In genomic region chrY:14246921-14247320, GRCh38 we compare ENCODE assay signal across 14 cellular contexts.
"Had no signal": no experiment of that assay in that cellular context is flagged by ENCODE, and none has a peak within 500 bp of the region (broad histone marks: within the 10 kb centered on the region; RNA-seq: fewer than 3 reads in every experiment).

No MANE protein-coding gene starts in this region.

- H3K9me3 ChIP-seq: ascending aorta, gastrocnemius medialis, sigmoid colon, spleen had no signal

- H3K27me3 ChIP-seq: ascending aorta, gastrocnemius medialis, sigmoid colon, spleen had no signal

- H3K27ac ChIP-seq: ascending aorta, gastrocnemius medialis, sigmoid colon, spleen had no signal

- H3K4me3 ChIP-seq: ascending aorta, gastrocnemius medialis, sigmoid colon, spleen had no signal

- DNase-seq: activated CD4-positive, alpha-beta memory T cell treated with anti-CD3 and anti-CD28 coated beads for 36 hours; activated CD4-positive, alpha-beta T cell treated with anti-CD3 and anti-CD28 coated beads for 36 hours; activated CD8-positive, alpha-beta memory T cell treated with anti-CD3 and anti-CD28 coated beads, Interleukin-2, amount 10 ng/mL, durations not matched to agents 7 days and 5 days; activated naive CD4-positive, alpha-beta T cell treated with anti-CD3 and anti-CD28 coated beads, Interleukin-2, amount 10 ng/mL, durations not matched to agents 7 days and 5 days; activated T-cell treated with anti-CD3 and anti-CD28 coated beads, Interleukin-2, amount 50 U/mL, for 1 hour; effector memory CD4-positive, alpha-beta T cell; gastrocnemius medialis; left ventricle myocardium superior; sigmoid colon; spleen; stimulated activated CD4-positive, alpha-beta T cell treated with anti-CD3 and anti-CD28 coated beads, Interleukin-1b, Interleukin-23, amount 100 ng/mL, for 48 hours; T-cell; T1000 had no signal

- ATAC-seq: activated CD4-positive, alpha-beta T cell treated with anti-CD3 and anti-CD28 coated beads for 36 hours; activated CD8-positive, alpha-beta memory T cell treated with anti-CD3 and anti-CD28 coated beads, Interleukin-2, amount 10 ng/mL, durations not matched to agents 7 days and 5 days; gastrocnemius medialis; left ventricle myocardium superior; T-cell had no signal

- H3K4me1 ChIP-seq: ascending aorta, gastrocnemius medialis, sigmoid colon, spleen had no signal

- H3K36me3 ChIP-seq: ascending aorta, gastrocnemius medialis, sigmoid colon, spleen had no signal
